9 cellular contexts compared by ENCODE assay signal in genomic region chr5:53481887-53482716, GRCh38. TPM values are rescaled to one million over a fixed set of nuclear protein-coding genes. Genes with fewer than 3 reads are reported as not detected.
DNase-seq lines count a peak whose midpoint lies in the region; ATAC-seq and TF ChIP-seq lines count a peak whose summit lies in the region.
"Had no signal": no experiment of that assay in that cellular context is flagged by ENCODE, and none has a peak within 500 bp of the region (broad histone marks: within the 10 kb centered on the region; RNA-seq: fewer than 3 reads in every experiment).

No MANE protein-coding gene starts in this region.

- peaks cover 4 to 9% of the 10 kb centered on the region in 2 donors for H3K36me3 Mint-ChIP-seq in CD14-positive monocyte

- TF ChIP-seq POLR2A in heart left ventricle (IDR thresholded peaks at IDR 0.05): no peak

- H3K9me3 Mint-ChIP-seq in CD14-positive monocyte: peaks cover 0 to 13% (median 8%) of the 10 kb centered on the region in 7 donors

- H3K4me3 ChIP-seq in heart left ventricle: peak overlapping the region; percentile 16 to 93 (median 70)

- peak overlapping the region in 10 of 12 donors; percentile 15 to 68 (median 56) for H3K27ac ChIP-seq in heart left ventricle

- H3K4me1 ChIP-seq in heart left ventricle: peaks cover 0 to 38% (median 7%) of the 10 kb centered on the region in 12 donors

- DNase-seq in CD14-positive monocyte (ENCODE audit: low spot score) (peak; percentile 72), GM19238 (ENCODE audit: insufficient read length, low spot score) (peak; percentile 54), RKO (ENCODE audit: low spot score) (peak; percentile 41), heart left ventricle (peak; percentile 49 to 88 (median 74)), posterior vena cava (ENCODE audit: low spot score) (peak; percentile 95), OCI-M2 (lab: John Stamatoyannopoulos, UW; ENCODE audit: unreplicated experiment) (no peak)
- DNase-seq in activated naive CD4-positive, alpha-beta T cell treated with anti-CD3 and anti-CD28 coated beads, Interleukin-2, amount 50 U/mL, for 16 hours: peak; percentile 59

- ATAC-seq in HG03280 (IDR thresholded peaks at IDR 0.05; ENCODE audit: unreplicated experiment) (peak; percentile 67), heart left ventricle (peak; percentile 59 to 83 (median 72))

- peak overlapping the region; percentile 93 to 94 for H3K4me3 Mint-ChIP-seq in CD14-positive monocyte

- H3K27me3 ChIP-seq in heart left ventricle: peaks cover 0 to 24% (median 0%) of the 10 kb centered on the region in 9 donors

- WGBS in heart left ventricle, 4 donors: 1 to 2% (median 1%) methylated on average over 36 of the region's 36 CpGs

- H3K36me3 ChIP-seq in heart left ventricle: peaks cover 0 to 6% (median 0%) of the 10 kb centered on the region in 9 donors

- peak overlapping the region in 6 of 7 donors; percentile 34 to 89 (median 68) for H3K27ac Mint-ChIP-seq in CD14-positive monocyte

- intact Hi-C loops in CD14-positive monocyte (cut with micrococcal nuclease): loop anchor here in 1 of 2 donors (2.0 kb wide), 1 partner anchor 79 kb away; the partner anchor contains the start of gene NDUFS4
- intact Hi-C loops in heart left ventricle (cut with DNase I): loop anchor here in 8 of 10 donors (5.0 to 10.0 kb wide), 7 partner anchors 80 to 745 kb away; partner anchors contain the start of gene NDUFS4 (in 1 of the 8)
- intact Hi-C loops in posterior vena cava (cut with DNase I): loop anchor here in 1 of 2 donors (5.0 kb wide), 1 partner anchor 740 kb away; no protein-coding TSS in a partner anchor

- TF ChIP-seq CTCF in CD14-positive monocyte (IDR thresholded peaks at IDR 0.05) (peak; percentile 46), heart left ventricle (IDR thresholded peaks at IDR 0.05) (peak in 6 of 12 donors; percentile 8 to 42 (median 17))

- peaks cover 38% of the 10 kb centered on the region for H3K4me1 Mint-ChIP-seq in CD14-positive monocyte

- no peaks in the 10 kb centered on the region for H3K9me3 ChIP-seq in heart left ventricle

- H3K27me3 Mint-ChIP-seq in CD14-positive monocyte (ENCODE audit: low read depth in 3 of 3): peaks cover 40 to 66% (median 62%) of the 10 kb centered on the region in 3 donors

RNA-seq across cellular contexts. Expression of gene FST, which starts 1.7 kb away (rescaled TPM):
- polyA plus RNA-seq in CD14-positive monocyte: not detected
- 1 to 10 TPM in 6 of 9 donors, under 1 TPM in 3; 0.50 to 4.8 (median 2.0) TPM for total RNA-seq in heart left ventricle
- polyA plus RNA-seq in heart left ventricle: 1 to 10 TPM in 1 of 2 donors, under 1 TPM in 1; 0.22 to 2.8 TPM
- total RNA-seq in posterior vena cava: 10 to 100 TPM; 18.3 to 19.2 TPM
- total RNA-seq: T-helper 1 cell treated with Interleukin-12 subunit alpha and Interleukin-12 subunit beta and Interleukin-4 antibody, amounts not matched to agents 30 ng/mL and 1 ng/mL, for 36 hours had no signal
